ENCODE assay signal across 8 cellular contexts in the genomic region with DNA sequence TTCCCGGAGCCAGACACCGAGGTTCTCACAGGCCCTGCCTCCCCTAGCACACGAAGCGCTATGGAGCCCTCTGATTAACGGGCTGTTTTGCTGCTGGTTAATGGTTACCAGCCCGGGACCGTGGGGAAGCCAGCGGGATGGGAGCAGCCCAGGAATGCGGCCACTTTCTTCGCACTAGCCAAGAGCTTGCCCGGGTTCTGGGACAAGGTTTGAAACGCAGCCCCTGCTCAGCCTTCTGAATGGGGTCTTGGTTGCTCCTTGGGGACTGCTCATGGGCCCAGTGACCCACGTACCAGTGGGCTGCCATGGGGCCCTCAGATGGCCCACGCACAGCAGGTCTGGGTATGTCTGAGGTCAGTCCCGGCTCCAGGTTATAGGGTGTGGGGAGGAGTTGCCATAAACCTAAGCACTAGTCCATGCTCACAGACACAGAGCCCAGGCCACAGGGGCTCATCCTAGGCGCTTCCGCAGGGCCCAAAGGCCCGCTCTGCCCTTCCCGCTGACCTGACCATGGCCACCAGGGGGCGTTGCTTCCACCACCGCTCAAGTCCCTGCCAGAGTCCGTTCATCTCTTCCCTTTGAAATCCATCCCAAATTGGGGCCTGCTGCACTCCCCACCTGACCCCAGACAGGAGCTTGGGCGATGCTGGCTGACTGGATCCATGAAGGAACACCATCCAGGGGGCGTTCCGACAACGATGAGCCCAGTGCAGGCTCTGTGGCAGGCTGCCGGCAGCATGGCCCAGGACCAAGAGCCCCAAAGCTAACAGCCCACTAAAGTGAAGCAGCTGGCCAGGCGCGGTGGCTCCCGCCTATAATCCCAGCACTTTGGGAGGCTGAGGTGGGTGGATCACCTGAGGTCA. TPM values are rescaled to one million over a fixed set of nuclear protein-coding genes. Genes with fewer than 3 reads are reported as not detected.
A peak's percentile ranks its signal among the peaks of the same experiment; 100 is the strongest.
DNase-seq lines count a peak whose midpoint lies in the region; ATAC-seq and TF ChIP-seq lines count a peak whose summit lies in the region.

No MANE protein-coding gene starts in this region.

- TF ChIP-seq CTCF in AG04449 (IDR thresholded peaks at IDR 0.05; ENCODE audit: insufficient read depth, low read length, missing control alignments) (peak; percentile 83), psoas muscle (IDR thresholded peaks at IDR 0.05) (peak; percentile 77)

- no peaks in the 10 kb centered on the region for H3K9me3 ChIP-seq in psoas muscle

- WGBS in psoas muscle, 3 donors, result 51 to 62% (median 54%) methylated on average over 30 of the region's 30 CpGs

- intact Hi-C loops in Right ventricle myocardium inferior (cut with DNase I), result loop anchor here (2.0 to 5.0 kb wide), 2 partner anchors 33 to 51 kb away; no protein-coding TSS in a partner anchor
- intact Hi-C loops in psoas muscle (cut with DNase I), result loop anchor here (2.0 to 10.0 kb wide), 3 partner anchors 49 to 185 kb away; a partner anchor contains a TSS

- CTCF ChIA-PET in AG04449 (lab: Yijun Ruan, JAX), result interaction anchor here (0.6 to 16.0 kb wide), 38 partner anchors 7 to 434 kb away, joined by 3 to 117 read pairs (median 4); a partner anchor contains a TSS

- no peaks in the 10 kb centered on the region for H3K27me3 ChIP-seq in psoas muscle (ENCODE audit: insufficient read depth in 3 of 3, low read length in 2 of 3)

- ATAC-seq in Right ventricle myocardium inferior (peak; percentile 27), psoas muscle (peak; percentile 34 to 66 (median 46)), HG02938 (IDR thresholded peaks at IDR 0.05; ENCODE audit: unreplicated experiment) (no peak)

- POLR2A ChIA-PET in AG04449 (lab: Yijun Ruan, JAX), result no interaction called here

- H3K4me3 ChIP-seq in AG04449 (ENCODE audit: low read depth, low read length), result no peak overlapping the region
- no peak overlapping the region for H3K4me3 ChIP-seq in psoas muscle

- DNase-seq in AG04449 (ENCODE audit: low read depth, low spot score), result no peak
- peak; percentile 36 for DNase-seq in GM19240 (ENCODE audit: insufficient read length, low spot score)
- DNase-seq in SHP77 (lab: John Stamatoyannopoulos, UW), result peak; percentile 48 to 67
- DNase-seq in activated naive CD4-positive, alpha-beta T cell treated with Interleukin-2 at 50 U/mL for 16 hours, result peak; percentile 67
- DNase-seq in Right ventricle myocardium inferior (ENCODE audit: missing footprints), result peak; percentile 90
- peak; percentile 80 to 87 for DNase-seq in psoas muscle
- no peak for DNase-seq in mesenteric fat pad (ENCODE audit: low spot score)

- peak overlapping the region; percentile 78 for H3K27ac ChIP-seq in psoas muscle

- H3K4me1 ChIP-seq in psoas muscle, result peaks cover 75% of the 10 kb centered on the region

- peaks cover 0 to 28% of the 10 kb centered on the region in 2 donors for H3K36me3 ChIP-seq in psoas muscle (ENCODE audit: insufficient read depth in 1 of 2, low read depth in 1 of 2)

RNA-seq across cellular contexts. Expression of a gene that starts 31.5 kb away (rescaled TPM):
- total RNA-seq in Right ventricle myocardium inferior (26.0 TPM), psoas muscle (10 to 100 TPM in 3 of 4 donors, 1 to 10 TPM in 1; 9.8 to 17.0 (median 10.9) TPM), mesenteric fat pad (18.3 TPM)
- 1 to 10 TPM; 6.3 to 8.6 (median 8.0) TPM for polyA plus RNA-seq in psoas muscle

RNA-seq across cellular contexts. Expression of a gene that starts 50.3 kb away (rescaled TPM):
- 36.2 TPM for total RNA-seq in Right ventricle myocardium inferior
- total RNA-seq in psoas muscle, result 10 to 100 TPM; 29.1 to 46.1 (median 29.6) TPM
- polyA plus RNA-seq in psoas muscle, result 10 to 100 TPM; 25.8 to 37.8 (median 28.6) TPM
- total RNA-seq in mesenteric fat pad, result 63.3 TPM

RNA-seq across cellular contexts. Expression of a gene that starts 52.4 kb away (rescaled TPM):
- total RNA-seq in Right ventricle myocardium inferior (8.4 TPM), psoas muscle (10 to 100 TPM; 17.5 to 40.2 (median 24.9) TPM), mesenteric fat pad (38.4 TPM)
- 10 to 100 TPM in 1 of 3 donors, 1 to 10 TPM in 2; 7.5 to 12.3 (median 9.2) TPM for polyA plus RNA-seq in psoas muscle

Comparison
In these comparisons a context has a peak if more than half of its experiments do, and no peak if none do; other contexts are left out.
1. DNase-seq: peak in GM19240 (single experiment), SHP77 (2 of 2), activated naive CD4-positive, alpha-beta T cell treated with Interleukin-2 at 50 U/mL for 16 hours (single experiment), Right ventricle myocardium inferior (single experiment) and psoas muscle (2 of 2); none in AG04449 (single experiment) and mesenteric fat pad (single experiment).